In genomic region chr3:124730129-124730919, GRCh38 we compare ENCODE assay signal across 8 cellular contexts. TPM values are rescaled to one million over a fixed set of nuclear protein-coding genes. Genes with fewer than 3 reads are reported as not detected.
DNase-seq lines count a peak whose midpoint lies in the region; ATAC-seq and TF ChIP-seq lines count a peak whose summit lies in the region.

Gene UMPS, plus strand, starts transcription at chr3:124730452. Its CDS starts 20 bp downstream, at chr3:124730472.

- H3K27ac ChIP-seq in muscle layer of colon (ENCODE audit: low read depth, low read length) = peak within 1 kb of the TSS; percentile 75

- DNase-seq in DMS114 treated with DMSO at 0.1 percent for 48 hours (lab: John Stamatoyannopoulos, UW; ENCODE audit: unreplicated experiment) = peak; percentile 81
- DNase-seq in OCI-M2 (lab: John Stamatoyannopoulos, UW; ENCODE audit: unreplicated experiment) = peak; percentile 42
- DNase-seq in activated T-cell treated with anti-CD3 and anti-CD28 coated beads, Interleukin-2, amount 50 U/mL, for 1 hour = peak; percentile 92
- DNase-seq in stimulated activated CD8-positive, alpha-beta memory T cell treated with anti-CD3 and anti-CD28 coated beads, Interleukin-7, amount 100 ng/mL, for 24 hours (ENCODE audit: low read depth) = peak; percentile 90

- H3K4me1 ChIP-seq in muscle layer of colon (ENCODE audit: insufficient read depth, low read length) = peaks cover 28% of the 10 kb centered on the region

- no peaks in the 10 kb centered on the region for H3K9me3 ChIP-seq in muscle layer of colon (ENCODE audit: low read length)

- peak within 1 kb of the TSS; percentile 50 for H3K9ac ChIP-seq in muscle layer of colon (ENCODE audit: low read length)

- TF ChIP-seq EP300 in Ishikawa (IDR thresholded peaks at IDR 0.05; ENCODE audit: borderline replicate concordance) = 0 out of 2 replicates have a peak, but pooled peaks have one; percentile 38

- peaks cover 7% of the 10 kb centered on the region for H3K36me3 ChIP-seq in muscle layer of colon (ENCODE audit: insufficient read depth, low read length)

- no peaks in the 10 kb centered on the region for H3K27me3 ChIP-seq in muscle layer of colon (ENCODE audit: control insufficient read depth in 1 of 2, insufficient read depth in 2 of 2, low read length in 2 of 2)

- H3K4me3 ChIP-seq in muscle layer of colon (ENCODE audit: low read depth in 1 of 2, low read length in 2 of 2) = peak within 1 kb of the TSS; percentile 83 to 88

- no peak for TF ChIP-seq RAD21 in Ishikawa (IDR thresholded peaks at IDR 0.05; ENCODE audit: low read depth)

- peak; percentile 99 for ATAC-seq in GM21529 (IDR thresholded peaks at IDR 0.05; ENCODE audit: unreplicated experiment)
- ATAC-seq in esophagus mucosa = peak; percentile 91

TF ChIP-seq in Ishikawa, 13 proteins besides CTCF, POLR2A, EP300 and RAD21:
- TF ChIP-seq NFIC (IDR thresholded peaks at IDR 0.05) (0 out of 2 replicates have a peak, but pooled peaks have one; percentile 15), EGR1 (IDR thresholded peaks at IDR 0.05) (no peak), MAX (IDR thresholded peaks at IDR 0.05) (peak; percentile 74), ZBTB7A (IDR thresholded peaks at IDR 0.05; ENCODE audit: low read depth) (no peak), CREB1 (IDR thresholded peaks at IDR 0.05; ENCODE audit: low read depth) (peak; percentile 90), TEAD4 (IDR thresholded peaks at IDR 0.05) (no peak), YY1 (IDR thresholded peaks at IDR 0.05; ENCODE audit: low read depth) (peak; percentile 95), USF1 (IDR thresholded peaks at IDR 0.05) (no peak), TCF12 (IDR thresholded peaks at IDR 0.05; ENCODE audit: low read depth) (peak; percentile 64), TAF1 (IDR thresholded peaks at IDR 0.05; ENCODE audit: low read depth) (peak; percentile 95), FOXM1 (IDR thresholded peaks at IDR 0.05; ENCODE audit: borderline replicate concordance, low read depth) (no peak), CEBPB (IDR thresholded peaks at IDR 0.05) (no peak)
- TF ChIP-seq, protein P1, sequence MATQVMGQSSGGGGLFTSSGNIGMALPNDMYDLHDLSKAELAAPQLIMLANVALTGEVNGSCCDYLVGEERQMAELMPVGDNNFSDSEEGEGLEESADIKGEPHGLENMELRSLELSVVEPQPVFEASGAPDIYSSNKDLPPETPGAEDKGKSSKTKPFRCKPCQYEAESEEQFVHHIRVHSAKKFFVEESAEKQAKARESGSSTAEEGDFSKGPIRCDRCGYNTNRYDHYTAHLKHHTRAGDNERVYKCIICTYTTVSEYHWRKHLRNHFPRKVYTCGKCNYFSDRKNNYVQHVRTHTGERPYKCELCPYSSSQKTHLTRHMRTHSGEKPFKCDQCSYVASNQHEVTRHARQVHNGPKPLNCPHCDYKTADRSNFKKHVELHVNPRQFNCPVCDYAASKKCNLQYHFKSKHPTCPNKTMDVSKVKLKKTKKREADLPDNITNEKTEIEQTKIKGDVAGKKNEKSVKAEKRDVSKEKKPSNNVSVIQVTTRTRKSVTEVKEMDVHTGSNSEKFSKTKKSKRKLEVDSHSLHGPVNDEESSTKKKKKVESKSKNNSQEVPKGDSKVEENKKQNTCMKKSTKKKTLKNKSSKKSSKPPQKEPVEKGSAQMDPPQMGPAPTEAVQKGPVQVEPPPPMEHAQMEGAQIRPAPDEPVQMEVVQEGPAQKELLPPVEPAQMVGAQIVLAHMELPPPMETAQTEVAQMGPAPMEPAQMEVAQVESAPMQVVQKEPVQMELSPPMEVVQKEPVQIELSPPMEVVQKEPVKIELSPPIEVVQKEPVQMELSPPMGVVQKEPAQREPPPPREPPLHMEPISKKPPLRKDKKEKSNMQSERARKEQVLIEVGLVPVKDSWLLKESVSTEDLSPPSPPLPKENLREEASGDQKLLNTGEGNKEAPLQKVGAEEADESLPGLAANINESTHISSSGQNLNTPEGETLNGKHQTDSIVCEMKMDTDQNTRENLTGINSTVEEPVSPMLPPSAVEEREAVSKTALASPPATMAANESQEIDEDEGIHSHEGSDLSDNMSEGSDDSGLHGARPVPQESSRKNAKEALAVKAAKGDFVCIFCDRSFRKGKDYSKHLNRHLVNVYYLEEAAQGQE (IDR thresholded peaks at IDR 0.05; ENCODE audit: low read depth) = no peak

RNA-seq across cellular contexts. Expression of gene UMPS, which starts in this region (rescaled TPM):
- total RNA-seq in esophagus mucosa = 21.5 TPM

Comparison
In these comparisons a context has a peak if more than half of its experiments do, and no peak if none do; other contexts are left out.
1. Peak in every context shown above with its lines: DNase-seq, ATAC-seq, H3K4me3 ChIP-seq and H3K27ac ChIP-seq.
2. DNase-seq: peak in every context shown above with its lines; median percentile 92 in activated T-cell treated with anti-CD3 and anti-CD28 coated beads, Interleukin-2, amount 50 U/mL, for 1 hour; 90 in stimulated activated CD8-positive, alpha-beta memory T cell treated with anti-CD3 and anti-CD28 coated beads, Interleukin-7, amount 100 ng/mL, for 24 hours; 81 in DMS114 treated with DMSO at 0.1 percent for 48 hours; 42 in OCI-M2.